17 cellular contexts compared by ENCODE assay signal in genomic region chr7:151442776-151443496, GRCh38. TPM values are rescaled to one million over a fixed set of nuclear protein-coding genes. Genes with fewer than 3 reads are reported as not detected.
"Had no signal": no experiment of that assay in that cellular context is flagged by ENCODE, and none has a peak within 500 bp of the region (broad histone marks: within the 10 kb centered on the region; RNA-seq: fewer than 3 reads in every experiment).

No MANE protein-coding gene starts in this region.

- H3K4me3 Mint-ChIP-seq: activated CD4-positive, alpha-beta memory T cell treated with anti-CD3 and anti-CD28 coated beads for 36 hours; activated naive CD4-positive, alpha-beta T cell treated with anti-CD3 and anti-CD28 coated beads, Interleukin-2, amount 10 ng/mL, durations not matched to agents 7 days and 5 days; effector memory CD8-positive, alpha-beta T cell; natural killer cell had no signal

- H3K9me3 ChIP-seq: lower lobe of right lung, vagina had no signal

- H3K27me3 ChIP-seq: vagina had no signal

- H3K27ac ChIP-seq: epithelial cell of prostate, lower lobe of right lung, VCaP had no signal

- H3K4me3 ChIP-seq: lower lobe of right lung, vagina had no signal

- H3K36me3 ChIP-seq: lower lobe of right lung, vagina had no signal

- H3K27ac Mint-ChIP-seq: activated CD4-positive, alpha-beta memory T cell treated with anti-CD3 and anti-CD28 coated beads for 36 hours; activated naive CD4-positive, alpha-beta T cell treated with anti-CD3 and anti-CD28 coated beads, Interleukin-2, amount 10 ng/mL, durations not matched to agents 7 days and 5 days; activated T-helper 2 cell treated with anti-CD3 and anti-CD28 coated beads, Interferon-gamma antibody, Interleukin-2, Interleukin-4, amounts not matched to agents 10 μg/mL and 5 μg/mL and 100 μg/mL, durations not matched to agents 14 hours and 24 hours and 36 hours had no signal

- H3K27me3 Mint-ChIP-seq: activated CD4-positive, alpha-beta memory T cell treated with anti-CD3 and anti-CD28 coated beads for 36 hours had no signal

- H3K9me3 Mint-ChIP-seq: activated CD4-positive, alpha-beta memory T cell treated with anti-CD3 and anti-CD28 coated beads for 36 hours; activated naive CD4-positive, alpha-beta T cell treated with anti-CD3 and anti-CD28 coated beads, Interleukin-2, amount 10 ng/mL, durations not matched to agents 7 days and 5 days; activated T-helper 2 cell treated with anti-CD3 and anti-CD28 coated beads, Interferon-gamma antibody, Interleukin-2, Interleukin-4, amounts not matched to agents 10 μg/mL and 5 μg/mL and 100 μg/mL, durations not matched to agents 14 hours and 24 hours and 36 hours; effector memory CD8-positive, alpha-beta T cell; natural killer cell had no signal

- DNase-seq: activated CD4-positive, alpha-beta memory T cell treated with anti-CD3 and anti-CD28 coated beads for 36 hours; activated naive CD4-positive, alpha-beta T cell treated with anti-CD3 and anti-CD28 coated beads, Interleukin-2, amount 10 ng/mL, durations not matched to agents 7 days and 5 days; caudate nucleus; cortex of kidney; effector memory CD8-positive, alpha-beta T cell; hippocampal formation; lower lobe of right lung; natural killer cell; stimulated activated CD4-positive, alpha-beta T cell treated with anti-CD3 and anti-CD28 coated beads, Interleukin-15, amount 100 ng/mL, for 24 hours; stimulated activated CD4-positive, alpha-beta T cell treated with anti-CD3 and anti-CD28 coated beads, Interleukin-4, amount 100 ng/mL, for 24 hours; T1000 had no signal

- ATAC-seq: effector memory CD8-positive, alpha-beta T cell; lower lobe of right lung had no signal

- H3K36me3 Mint-ChIP-seq: activated CD4-positive, alpha-beta memory T cell treated with anti-CD3 and anti-CD28 coated beads for 36 hours; activated naive CD4-positive, alpha-beta T cell treated with anti-CD3 and anti-CD28 coated beads, Interleukin-2, amount 10 ng/mL, durations not matched to agents 7 days and 5 days; natural killer cell had no signal

RNA-seq across cellular contexts. Expression of gene CRYGN, which starts 3.0 kb away (rescaled TPM):
- total RNA-seq: activated T-helper 2 cell treated with anti-CD3 and anti-CD28 coated beads, Interferon-gamma antibody, Interleukin-2, Interleukin-4, amounts not matched to agents 10 μg/mL and 5 μg/mL and 100 μg/mL, durations not matched to agents 14 hours and 24 hours and 36 hours; glomerular endothelial cell; lower lobe of right lung; mononuclear cell; natural killer cell; vagina had no signal

RNA-seq across cellular contexts. Expression of gene WDR86, which starts 33.1 kb away (rescaled TPM):
- total RNA-seq: activated T-helper 2 cell treated with anti-CD3 and anti-CD28 coated beads, Interferon-gamma antibody, Interleukin-2, Interleukin-4, amounts not matched to agents 10 μg/mL and 5 μg/mL and 100 μg/mL, durations not matched to agents 14 hours and 24 hours and 36 hours had no signal
